12 cellular contexts compared by ENCODE assay signal in genomic region chr2:136253288-136254004, GRCh38.
DNase-seq lines count a peak whose midpoint lies in the region; ATAC-seq and TF ChIP-seq lines count a peak whose summit lies in the region.
"Had no signal": no experiment of that assay in that cellular context is flagged by ENCODE, and none has a peak within 500 bp of the region (broad histone marks: within the 10 kb centered on the region; RNA-seq: fewer than 3 reads in every experiment).

No MANE protein-coding gene starts in this region.

- no peaks in the 10 kb centered on the region for H3K27me3 ChIP-seq in BLaER1
- no peaks in the 10 kb centered on the region for H3K27me3 ChIP-seq in stomach
- H3K27me3 ChIP-seq: testis had no signal

- H3K4me1 ChIP-seq in BLaER1 (peaks cover 89% of the 10 kb centered on the region), stomach (peaks cover 0 to 8% (median 0%) of the 10 kb centered on the region in 4 donors)

- no peak for TF ChIP-seq EP300 in stomach (IDR thresholded peaks at IDR 0.05)

- no peaks in the 10 kb centered on the region for H3K36me3 ChIP-seq in BLaER1
- H3K36me3 ChIP-seq in stomach = no peaks in the 10 kb centered on the region

- CTCF ChIA-PET in T-cell (lab: Charles Lee) = no interaction called here

- H3K36me3 Mint-ChIP-seq in T-cell = no peaks in the 10 kb centered on the region

- ATAC-seq in GM19463 (IDR thresholded peaks at IDR 0.05; ENCODE audit: unreplicated experiment) (peak; percentile 25), left colon (no peak), T-cell (replicated peaks in 1 of 4) (no peak)

- no peak overlapping the region for H3K4me3 Mint-ChIP-seq in T-cell

- H3K4me1 Mint-ChIP-seq in T-cell = peaks cover 12 to 54% (median 42%) of the 10 kb centered on the region in 3 donors

- no peak overlapping the region for H3K9ac ChIP-seq in BLaER1

- H4K20me1 ChIP-seq in BLaER1 = no peaks in the 10 kb centered on the region

- H3K9me3 ChIP-seq in BLaER1 (peaks cover 4% of the 10 kb centered on the region), stomach (no peaks in the 10 kb centered on the region)
- H3K9me3 ChIP-seq: testis had no signal

- intact Hi-C loops in left colon (cut with DNase I, micrococcal nuclease) = no loop called here
- intact Hi-C loops in stomach (cut with DNase I; ENCODE audit: low total_unique reads) = no loop called here

- no peaks in the 10 kb centered on the region for H3K9me3 Mint-ChIP-seq in T-cell

- H3K4me3 ChIP-seq in BLaER1 = no peak overlapping the region
- no peak overlapping the region for H3K4me3 ChIP-seq in stomach
- H3K4me3 ChIP-seq: testis had no signal

- TF ChIP-seq CTCF in stomach (IDR thresholded peaks at IDR 0.05) = no peak

- POLR2A ChIA-PET in T-cell (lab: Charles Lee) = interaction anchor here in 1 of 2 donors (1.4 kb wide), 1 partner anchor 14 kb away, joined by 4 read pairs; no protein-coding TSS in a partner anchor

- WGBS in stomach, 5 donors = 83 to 89% (median 87%) methylated on average over 6 of the region's 6 CpGs

- no peaks in the 10 kb centered on the region for H3K27me3 Mint-ChIP-seq in T-cell

- DNase-seq in NOMO-1 treated with dmso at 0.1 percent for 144 hours (lab: John Stamatoyannopoulos, UW; ENCODE audit: unreplicated experiment) = peak; percentile 47
- peak; percentile 20 to 39 for DNase-seq in left colon
- DNase-seq in stomach = no peak
- no peak for DNase-seq in T-cell
- no peak for DNase-seq in NCI-H2107 treated with DMSO at 0.1 percent for 48 hours (lab: John Stamatoyannopoulos, UW; ENCODE audit: unreplicated experiment)
- no peak for DNase-seq in NCI-H226
- DNase-seq: mesendoderm, NCI-H1417, T-helper 9 cell, testis had no signal

- no peak for TF ChIP-seq POLR2A in stomach (IDR thresholded peaks at IDR 0.05)

- H3K27ac Mint-ChIP-seq in T-cell = peak overlapping the region in 1 of 2 donors; percentile 47

- H3K4me2 ChIP-seq in BLaER1 = peak overlapping the region; percentile 86

- H3K27ac ChIP-seq in BLaER1 (peak overlapping the region; percentile 76), stomach (no peak overlapping the region)
- H3K27ac ChIP-seq: testis had no signal

Comparison
In these comparisons a context has a peak if more than half of its experiments do, and no peak if none do; other contexts are left out.
1. DNase-seq: peak in NOMO-1 treated with dmso at 0.1 percent for 144 hours (single experiment) and left colon (2 of 2); none in stomach (single experiment), T-cell (0 of 34), NCI-H2107 treated with DMSO at 0.1 percent for 48 hours (single experiment) and NCI-H226 (single experiment).